Comparison of ENCODE assay signal across 10 cellular contexts in the genomic region with DNA sequence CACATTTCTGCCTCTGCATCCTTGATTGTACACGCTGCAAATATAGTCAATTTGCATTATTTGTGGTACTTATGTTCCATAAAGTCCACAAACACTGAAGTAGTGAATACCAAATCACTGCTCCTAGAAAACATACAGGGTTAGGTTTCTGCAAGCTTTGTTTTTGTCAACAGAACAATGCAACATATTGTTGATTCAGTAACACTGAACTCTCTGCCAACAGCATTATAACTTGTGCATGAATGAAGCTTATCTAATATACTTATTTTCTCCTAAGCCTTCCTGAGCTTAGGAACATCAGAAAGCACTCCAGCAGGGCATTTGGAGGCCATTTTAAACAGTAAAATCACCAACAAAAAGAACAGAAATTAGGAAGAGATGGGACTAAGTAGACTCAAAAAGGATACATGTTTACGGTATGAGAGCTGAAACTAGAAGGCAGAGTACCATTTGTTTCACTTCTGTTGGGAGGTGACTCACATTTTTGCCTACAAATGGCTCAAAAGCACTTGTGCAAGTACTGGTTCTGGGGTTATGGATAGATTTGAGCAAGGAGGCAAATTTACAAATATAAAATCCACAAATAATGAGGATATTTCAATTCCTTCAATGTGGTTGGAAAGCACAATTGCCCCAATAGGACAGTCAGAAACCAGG. TPM values are rescaled to one million over a fixed set of nuclear protein-coding genes. Genes with fewer than 3 reads are reported as not detected.
DNase-seq lines count a peak whose midpoint lies in the region; ATAC-seq, FAIRE-seq and TF ChIP-seq lines count a peak whose summit lies in the region.
"Had no signal": no experiment of that assay in that cellular context is flagged by ENCODE, and none has a peak within 500 bp of the region (broad histone marks: within the 10 kb centered on the region; RNA-seq: fewer than 3 reads in every experiment).

No MANE protein-coding gene starts in this region.

- no peak overlapping the region for H3K4me3 Mint-ChIP-seq in activated CD4-positive, alpha-beta memory T cell treated with anti-CD3 and anti-CD28 coated beads for 36 hours
- no peak overlapping the region for H3K4me3 Mint-ChIP-seq in activated CD4-positive, alpha-beta memory T cell treated with anti-CD3 and anti-CD28 coated beads, Interleukin-2, amount 10 ng/mL, durations not matched to agents 7 days and 5 days
- H3K4me3 Mint-ChIP-seq: neural crest cell had no signal

- no peaks in the 10 kb centered on the region for H3K27me3 Mint-ChIP-seq in activated CD4-positive, alpha-beta memory T cell treated with anti-CD3 and anti-CD28 coated beads for 36 hours
- no peaks in the 10 kb centered on the region for H3K27me3 Mint-ChIP-seq in activated CD4-positive, alpha-beta memory T cell treated with anti-CD3 and anti-CD28 coated beads, Interleukin-2, amount 10 ng/mL, durations not matched to agents 7 days and 5 days

- intact Hi-C loops in activated CD4-positive, alpha-beta memory T cell treated with anti-CD3 and anti-CD28 coated beads for 36 hours (cut with micrococcal nuclease): no loop called here
- intact Hi-C loops in sigmoid colon (cut with DNase I): no loop called here

- H3K4me1 ChIP-seq in KMS-11 (ENCODE audit: low read depth, poor library complexity, severe bottlenecking) (peaks cover 28% of the 10 kb centered on the region), sigmoid colon (no peaks in the 10 kb centered on the region)

- ATAC-seq in HG02623 (IDR thresholded peaks at IDR 0.05; ENCODE audit: unreplicated experiment): peak; percentile 68
- peak; percentile 46 for ATAC-seq in stimulated activated naive CD8-positive, alpha-beta T cell treated with anti-CD3 and anti-CD28 coated beads, Interleukin-15, Interleukin-2, amounts not matched to agents 100 U/mL and 50 U/mL, for 24 hours
- ATAC-seq in HG02970 (IDR thresholded peaks at IDR 0.05; ENCODE audit: low FRiP score, unreplicated experiment): no peak

- TF ChIP-seq EP300 in sigmoid colon (IDR thresholded peaks at IDR 0.05): no peak

- 71 to 88% methylated on average over 2 of the region's 2 CpGs for WGBS in sigmoid colon, 2 donors

- no peak for FAIRE-seq in HTR-8/SVneo (lab: Jason Lieb, UNC)

- H3K9me3 Mint-ChIP-seq in activated CD4-positive, alpha-beta memory T cell treated with anti-CD3 and anti-CD28 coated beads for 36 hours: no peaks in the 10 kb centered on the region
- H3K9me3 Mint-ChIP-seq in activated CD4-positive, alpha-beta memory T cell treated with anti-CD3 and anti-CD28 coated beads, Interleukin-2, amount 10 ng/mL, durations not matched to agents 7 days and 5 days: no peaks in the 10 kb centered on the region
- H3K9me3 Mint-ChIP-seq: neural crest cell had no signal

- H3K27ac Mint-ChIP-seq in activated CD4-positive, alpha-beta memory T cell treated with anti-CD3 and anti-CD28 coated beads for 36 hours: peak overlapping the region; percentile 39
- H3K27ac Mint-ChIP-seq in activated CD4-positive, alpha-beta memory T cell treated with anti-CD3 and anti-CD28 coated beads, Interleukin-2, amount 10 ng/mL, durations not matched to agents 7 days and 5 days: no peak overlapping the region

- H3K27me3 ChIP-seq in KMS-11 (ENCODE audit: insufficient read depth, low read depth) (no peaks in the 10 kb centered on the region), sigmoid colon (no peaks in the 10 kb centered on the region)

- H3K9me3 ChIP-seq in sigmoid colon: no peaks in the 10 kb centered on the region

- no peaks in the 10 kb centered on the region for H3K79me2 ChIP-seq in KMS-11 (ENCODE audit: insufficient read depth, low read depth)

- no peaks in the 10 kb centered on the region for H4K20me1 ChIP-seq in KMS-11 (ENCODE audit: insufficient read depth)

- no peak for DNase-seq in activated CD4-positive, alpha-beta memory T cell treated with anti-CD3 and anti-CD28 coated beads for 36 hours
- no peak for DNase-seq in activated CD4-positive, alpha-beta memory T cell treated with anti-CD3 and anti-CD28 coated beads, Interleukin-2, amount 10 ng/mL, durations not matched to agents 7 days and 5 days
- no peak for DNase-seq in stimulated activated naive CD8-positive, alpha-beta T cell treated with anti-CD3 and anti-CD28 coated beads, Interleukin-15, Interleukin-2, amounts not matched to agents 100 U/mL and 50 U/mL, for 24 hours
- DNase-seq in HTR-8/SVneo (ENCODE audit: insufficient read length, low spot score): no peak
- no peak for DNase-seq in sigmoid colon
- DNase-seq: activated CD4-positive, CD25-positive, alpha-beta regulatory T cell had no signal

- CTCF ChIA-PET in activated CD4-positive, alpha-beta memory T cell treated with anti-CD3 and anti-CD28 coated beads for 36 hours (lab: Charles Lee): interaction anchor here (0.6 kb wide), 2 partner anchors 168 to 343 kb away, joined by 3 read pairs; no protein-coding TSS in a partner anchor
- CTCF ChIA-PET in activated CD4-positive, alpha-beta memory T cell treated with anti-CD3 and anti-CD28 coated beads, Interleukin-2, amount 10 ng/mL, durations not matched to agents 7 days and 5 days (lab: Charles Lee): no interaction called here

- H3K27ac ChIP-seq in KMS-11 (peak overlapping the region; percentile 34; the same call in 1 of the 2 replicates), sigmoid colon (no peak overlapping the region)

- peak overlapping the region; percentile 48; the same call in 1 of the 2 replicates for H3K4me2 ChIP-seq in KMS-11

- H3K4me3 ChIP-seq in KMS-11 (IDR thresholded peaks at IDR 0.05; ENCODE audit: insufficient read depth, low read depth, low read length): no peak overlapping the region
- no peak overlapping the region for H3K4me3 ChIP-seq in sigmoid colon

- peaks cover 34% of the 10 kb centered on the region for H3K36me3 Mint-ChIP-seq in activated CD4-positive, alpha-beta memory T cell treated with anti-CD3 and anti-CD28 coated beads for 36 hours
- H3K36me3 Mint-ChIP-seq in activated CD4-positive, alpha-beta memory T cell treated with anti-CD3 and anti-CD28 coated beads, Interleukin-2, amount 10 ng/mL, durations not matched to agents 7 days and 5 days (ENCODE audit: low read depth): peaks cover 54% of the 10 kb centered on the region

- TF ChIP-seq CTCF in KMS-11 (conservative IDR thresholded peaks at IDR 0.05; ENCODE audit: low read depth, low read length): no peak
- no peak for TF ChIP-seq CTCF in sigmoid colon (IDR thresholded peaks at IDR 0.05)

- POLR2A ChIA-PET in activated CD4-positive, alpha-beta memory T cell treated with anti-CD3 and anti-CD28 coated beads for 36 hours (lab: Charles Lee): interaction anchor here (0.9 kb wide), 1 partner anchor 12 kb away, joined by 3 read pairs; no protein-coding TSS in a partner anchor
- POLR2A ChIA-PET in activated CD4-positive, alpha-beta memory T cell treated with anti-CD3 and anti-CD28 coated beads, Interleukin-2, amount 10 ng/mL, durations not matched to agents 7 days and 5 days (lab: Charles Lee): no interaction called here

- H2AFZ ChIP-seq in KMS-11 (ENCODE audit: low read depth): peak overlapping the region; percentile 13; the same call in 1 of the 2 replicates

- no peak overlapping the region for H3K9ac ChIP-seq in KMS-11

- H3K4me1 Mint-ChIP-seq in activated CD4-positive, alpha-beta memory T cell treated with anti-CD3 and anti-CD28 coated beads for 36 hours (ENCODE audit: low read depth): peaks cover 17% of the 10 kb centered on the region
- H3K4me1 Mint-ChIP-seq in activated CD4-positive, alpha-beta memory T cell treated with anti-CD3 and anti-CD28 coated beads, Interleukin-2, amount 10 ng/mL, durations not matched to agents 7 days and 5 days: peaks cover 9% of the 10 kb centered on the region

- H3K36me3 ChIP-seq in KMS-11 (ENCODE audit: insufficient read depth) (no peaks in the 10 kb centered on the region), sigmoid colon (peaks cover 15 to 59% (median 29%) of the 10 kb centered on the region in 4 donors)

- no peak for TF ChIP-seq POLR2A in sigmoid colon (IDR thresholded peaks at IDR 0.05)

RNA-seq across cellular contexts. Expression of a gene that starts 14.1 kb away (rescaled TPM):
- 10 to 100 TPM; 18.6 to 20.6 TPM for total RNA-seq in activated CD4-positive, alpha-beta memory T cell treated with anti-CD3 and anti-CD28 coated beads for 36 hours
- total RNA-seq in activated CD4-positive, alpha-beta memory T cell treated with anti-CD3 and anti-CD28 coated beads, Interleukin-2, amount 10 ng/mL, durations not matched to agents 7 days and 5 days: 10 to 100 TPM; 14.5 to 14.9 TPM
- total RNA-seq in sigmoid colon: 10 to 100 TPM in 3 of 4 donors, 1 to 10 TPM in 1; 9.6 to 21.3 (median 16.3) TPM
- 10 to 100 TPM in 2 of 3 donors, 1 to 10 TPM in 1; 6.6 to 13.6 (median 10.9) TPM for polyA plus RNA-seq in sigmoid colon
